1 cellular context compared by ENCODE assay signal in genomic region chr17:7394452-7395191, GRCh38.
A peak's percentile ranks its signal among the peaks of the same experiment; 100 is the strongest.
TF ChIP-seq lines count a peak whose summit lies in the region.

PLSCR3 (minus strand) TSS chr17:7394525; CDS start chr17:7394110, 415 bp downstream.

TF ChIP-seq in GM12878, 131 proteins besides CTCF, POLR2A, EP300 and RAD21 (continued from another document):
- no peak for TF ChIP-seq ATF2 (IDR thresholded peaks at IDR 0.05; ENCODE audit: low read length)
- TF ChIP-seq SP1 (IDR thresholded peaks at IDR 0.05; ENCODE audit: low read depth, low read length) = peak; percentile 3
- TF ChIP-seq NR2F1 (conservative IDR thresholded peaks at IDR 0.05) = peak; percentile 22; the same call in 1 of the 2 replicates
- peak; percentile 16; the same call in 1 of the 2 replicates for TF ChIP-seq CHD2 (IDR thresholded peaks at IDR 0.05; ENCODE audit: borderline replicate concordance, low read depth, low read length)
- peak; percentile 72 for TF ChIP-seq NKRF (conservative IDR thresholded peaks at IDR 0.05)
- TF ChIP-seq FOXK2 (IDR thresholded peaks at IDR 0.05) = no peak
- TF ChIP-seq ZNF592 (IDR thresholded peaks at IDR 0.05) = 0 out of 2 replicates have a peak, but pooled peaks have one; percentile 36
- 0 out of 2 replicates have a peak, but pooled peaks have one; percentile 14 for TF ChIP-seq RELB (IDR thresholded peaks at IDR 0.05; ENCODE audit: low read depth)
- no peak for TF ChIP-seq ZSCAN29 (IDR thresholded peaks at IDR 0.05)
- no peak for TF ChIP-seq FOXM1 (IDR thresholded peaks at IDR 0.05; ENCODE audit: low read depth, low read length)
- TF ChIP-seq GATAD2B (conservative IDR thresholded peaks at IDR 0.05; ENCODE audit: low read depth) = peak; percentile 66
- no peak; the same call in none of the 2 replicates for TF ChIP-seq ZNF207 (IDR thresholded peaks at IDR 0.05; ENCODE audit: borderline replicate concordance)
- 0 out of 2 replicates have a peak, but pooled peaks have one; percentile 10 for TF ChIP-seq NBN (IDR thresholded peaks at IDR 0.05)
- 0 out of 2 replicates have a peak, but pooled peaks have one; percentile 47 for TF ChIP-seq POLR2AphosphoS5 (IDR thresholded peaks at IDR 0.05; ENCODE audit: low read length)
- TF ChIP-seq NR2C1 (IDR thresholded peaks at IDR 0.05) = peak; percentile 6; the same call in 1 of the 2 replicates
- TF ChIP-seq BCL11A (IDR thresholded peaks at IDR 0.05; ENCODE audit: low read depth, low read length) = no peak
- peak; percentile 74; the same call in 1 of the 2 replicates for TF ChIP-seq ZNF687 (IDR thresholded peaks at IDR 0.05)
- no peak for TF ChIP-seq SIN3A (IDR thresholded peaks at IDR 0.05; ENCODE audit: low read depth, low read length)
- no peak for TF ChIP-seq MYB (IDR thresholded peaks at IDR 0.05; ENCODE audit: borderline replicate concordance, low read depth, low read length)
- no peak for TF ChIP-seq NFXL1 (IDR thresholded peaks at IDR 0.05; ENCODE audit: borderline replicate concordance)
- peak; percentile 74 for TF ChIP-seq IKZF1 (conservative IDR thresholded peaks at IDR 0.05)
- TF ChIP-seq SMAD1 (IDR thresholded peaks at IDR 0.05; ENCODE audit: low read depth, partially characterized antibody) = no peak
- no peak for TF ChIP-seq USF1 (IDR thresholded peaks at IDR 0.05; ENCODE audit: borderline replicate concordance, extremely low read length, insufficient read depth, low read depth, low read length)
- TF ChIP-seq BCL3 (IDR thresholded peaks at IDR 0.05; ENCODE audit: borderline replicate concordance, insufficient read depth, low read depth, low read length, poor library complexity, severe bottlenecking) = no peak
- peak; percentile 65 for TF ChIP-seq LARP7 (IDR thresholded peaks at IDR 0.05)
- 0 out of 2 replicates have a peak, but pooled peaks have one; percentile 29 for TF ChIP-seq PKNOX1 (IDR thresholded peaks at IDR 0.05)
- TF ChIP-seq KAT2A (conservative IDR thresholded peaks at IDR 0.05; ENCODE audit: control insufficient read depth, low read depth, low read length) = no peak
- no peak; the same call in 1 of the 2 replicates for TF ChIP-seq MAX (IDR thresholded peaks at IDR 0.05; ENCODE audit: low read depth, low read length)
- TF ChIP-seq STAT1 (conservative IDR thresholded peaks at IDR 0.05) = 0 out of 2 replicates have a peak, but pooled peaks have one; percentile 43
- no peak for TF ChIP-seq KDM1A (IDR thresholded peaks at IDR 0.05; ENCODE audit: borderline replicate concordance)
